19 cellular contexts compared by ENCODE assay signal in genomic region chr13:28609936-28610335, GRCh38. TPM values are rescaled to one million over a fixed set of nuclear protein-coding genes. Genes with fewer than 3 reads are reported as not detected.
DNase-seq lines count a peak whose midpoint lies in the region; ATAC-seq and TF ChIP-seq lines count a peak whose summit lies in the region.
"Had no signal": no experiment of that assay in that cellular context is flagged by ENCODE, and none has a peak within 500 bp of the region (broad histone marks: within the 10 kb centered on the region; RNA-seq: fewer than 3 reads in every experiment).

No MANE protein-coding gene starts in this region.

- H3K4me1 Mint-ChIP-seq in activated T-cell treated with anti-CD3 and anti-CD28 coated beads, Interleukin-2, amount 50 U/mL, for 24 hours (ENCODE audit: low read depth) = peaks cover 36% of the 10 kb centered on the region
- H3K4me1 Mint-ChIP-seq: WTC11 had no signal

- CTCF ChIA-PET in SK-N-SH (lab: Yijun Ruan, JAX) = no interaction called here

- peak overlapping the region; percentile 41 for H3K27ac Mint-ChIP-seq in activated T-cell treated with anti-CD3 and anti-CD28 coated beads, Interleukin-2, amount 50 U/mL, for 24 hours
- H3K27ac Mint-ChIP-seq: activated naive CD8-positive, alpha-beta T cell; WTC11 had no signal

- H3K9me3 ChIP-seq in SK-N-SH (no peaks in the 10 kb centered on the region), fibroblast of lung (ENCODE audit: control insufficient read depth, insufficient read depth, low read depth, low read length) (no peaks in the 10 kb centered on the region)

- ATAC-seq in GM18502 (IDR thresholded peaks at IDR 0.05; ENCODE audit: poor library complexity, unreplicated experiment) (no peak), HG02763 (IDR thresholded peaks at IDR 0.05; ENCODE audit: unreplicated experiment) (no peak)
- ATAC-seq: natural killer cell, WTC11 had no signal

- H3K9ac ChIP-seq in SK-N-SH (no peak overlapping the region), fibroblast of lung (ENCODE audit: insufficient read depth, low read length) (no peak overlapping the region)

- no peaks in the 10 kb centered on the region for H3K9me2 ChIP-seq in SK-N-SH

- no peaks in the 10 kb centered on the region for H3K79me2 ChIP-seq in SK-N-SH (ENCODE audit: insufficient read depth)
- no peaks in the 10 kb centered on the region for H3K79me2 ChIP-seq in fibroblast of lung (ENCODE audit: control insufficient read depth, insufficient read depth, low read length)

- H3K4me2 ChIP-seq in SK-N-SH = no peak overlapping the region
- H3K4me2 ChIP-seq in fibroblast of lung (ENCODE audit: extremely low read depth, insufficient read depth, low read length) = no peak overlapping the region
- H3K4me2 ChIP-seq: PC-9 had no signal

- no peak for TF ChIP-seq EP300 in SK-N-SH (IDR thresholded peaks at IDR 0.05; ENCODE audit: borderline replicate concordance in 1 of 2, low read depth in 1 of 2, low read length in 1 of 2)

- POLR2A ChIA-PET in SK-N-SH (lab: Yijun Ruan, JAX) = no interaction called here

- no peaks in the 10 kb centered on the region for H3K27me3 Mint-ChIP-seq in activated T-cell treated with anti-CD3 and anti-CD28 coated beads, Interleukin-2, amount 50 U/mL, for 24 hours
- H3K27me3 Mint-ChIP-seq: activated naive CD8-positive, alpha-beta T cell had no signal

- no peaks in the 10 kb centered on the region for H3K36me3 Mint-ChIP-seq in activated T-cell treated with anti-CD3 and anti-CD28 coated beads, Interleukin-2, amount 50 U/mL, for 24 hours (ENCODE audit: low read depth)
- H3K36me3 Mint-ChIP-seq: activated naive CD8-positive, alpha-beta T cell; natural killer cell; WTC11 had no signal

- H3K4me1 ChIP-seq in SK-N-SH (ENCODE audit: control insufficient read depth in 1 of 2, insufficient read depth in 2 of 2, low read depth in 1 of 2, low read length in 1 of 2) (peaks cover 0 to 5% of the 10 kb centered on the region in 2 experiments; a peak in 1 of 4 replicates), fibroblast of lung (ENCODE audit: control insufficient read depth, extremely low read depth, insufficient read depth, low read length) (no peaks in the 10 kb centered on the region)

- H3K27me3 ChIP-seq in SK-N-SH (ENCODE audit: insufficient read depth) (no peaks in the 10 kb centered on the region), fibroblast of lung (ENCODE audit: control insufficient read depth, insufficient read depth, low read length) (no peaks in the 10 kb centered on the region)

- no peaks in the 10 kb centered on the region for H3K9me3 Mint-ChIP-seq in activated T-cell treated with anti-CD3 and anti-CD28 coated beads, Interleukin-2, amount 50 U/mL, for 24 hours
- H3K9me3 Mint-ChIP-seq: natural killer cell, WTC11 had no signal

- no peak overlapping the region for H3K4me3 Mint-ChIP-seq in activated T-cell treated with anti-CD3 and anti-CD28 coated beads, Interleukin-2, amount 50 U/mL, for 24 hours
- H3K4me3 Mint-ChIP-seq: activated naive CD8-positive, alpha-beta T cell; natural killer cell; WTC11 had no signal

- no peak overlapping the region for H3K27ac ChIP-seq in SK-N-SH (ENCODE audit: low read depth in 2 of 2, low read length in 1 of 2)
- H3K27ac ChIP-seq in fibroblast of lung (ENCODE audit: insufficient read depth, low read length) = no peak overlapping the region
- H3K27ac ChIP-seq: PC-9 had no signal

- H2AFZ ChIP-seq in SK-N-SH (ENCODE audit: low read depth) (peak overlapping the region; percentile 32; the same call in 1 of the 2 replicates), fibroblast of lung (ENCODE audit: low read length) (no peak overlapping the region)
- H2AFZ ChIP-seq: PC-9 had no signal

- H3K36me3 ChIP-seq in SK-N-SH (replicated peaks in 1 of 2; ENCODE audit: control insufficient read depth in 1 of 2, insufficient read depth in 2 of 2, low read length in 1 of 2) = no peaks in the 10 kb centered on the region
- H3K36me3 ChIP-seq in fibroblast of lung (ENCODE audit: control insufficient read depth, insufficient read depth, low read length) = no peaks in the 10 kb centered on the region

- no peaks in the 10 kb centered on the region for H3F3A ChIP-seq in SK-N-SH (replicated peaks; ENCODE audit: insufficient read depth)

- DNase-seq in activated T-cell treated with anti-CD3 and anti-CD28 coated beads, Interleukin-2, amount 50 U/mL, for 24 hours = no peak
- DNase-seq in activated T-cell treated with anti-CD3 and anti-CD28 coated beads, Interleukin-2, amount 50 U/mL, for 48 hours = no peak
- no peak for DNase-seq in SK-N-SH
- DNase-seq in fibroblast of lung (ENCODE audit: low read depth in 2 of 2) = peak; percentile 42 to 48
- DNase-seq in effector CD4-positive, alpha-beta T cell = no peak
- no peak for DNase-seq in NCI-H1092 treated with DMSO at 0.1 percent for 48 hours (lab: John Stamatoyannopoulos, UW)
- DNase-seq: cerebellar nuclear complex; Karpas-422; natural killer cell; NCI-H187 treated with DMSO at 0.1 percent for 48 hours; NCI-H526 treated with DMSO at 0.1 percent for 48 hours; PC-9; stimulated activated CD4-positive, alpha-beta T cell treated with anti-CD3 and anti-CD28 coated beads, Interleukin-2, amount 100 ng/mL, for 24 hours; stimulated activated CD8-positive, alpha-beta memory T cell treated with anti-CD3 and anti-CD28 coated beads, Interleukin-4, amount 100 ng/mL, for 48 hours; trophoblast cell had no signal

- H3K4me3 ChIP-seq in SK-N-SH (ENCODE audit: low read depth in 2 of 2, low read length in 1 of 2) (no peak overlapping the region), fibroblast of lung (replicated peaks in 1 of 4; ENCODE audit: control extremely low read depth in 1 of 4, insufficient read depth in 1 of 4, low read depth in 3 of 4, low read length in 4 of 4) (no peak overlapping the region)
- H3K4me3 ChIP-seq: PC-9 had no signal

- 10% methylated on average over 1 of the region's 1 CpG for WGBS in SK-N-SH (ENCODE audit: low lambda C conversion rate)

- no peak for TF ChIP-seq CTCF in SK-N-SH (IDR thresholded peaks at IDR 0.05)
- TF ChIP-seq CTCF in fibroblast of lung (conservative IDR thresholded peaks at IDR 0.05 in 1 of 2, IDR thresholded peaks at IDR 0.05 in 1 of 2; ENCODE audit: low read depth in 1 of 2, low read length in 2 of 2) = no peak

- no peak for TF ChIP-seq RAD21 in SK-N-SH (IDR thresholded peaks at IDR 0.05; ENCODE audit: low read length)

- H4K20me1 ChIP-seq in SK-N-SH (ENCODE audit: insufficient read depth) (no peaks in the 10 kb centered on the region), fibroblast of lung (ENCODE audit: control insufficient read depth, extremely low read depth, insufficient read depth, low read length) (no peaks in the 10 kb centered on the region)

TF ChIP-seq in SK-N-SH, 30 proteins besides CTCF, POLR2A, EP300 and RAD21:
- TF ChIP-seq GATA2 (CRISPR knock-in tag; IDR thresholded peaks at IDR 0.05) (no peak), TAF1 (IDR thresholded peaks at IDR 0.05; ENCODE audit: borderline replicate concordance, low read depth, low read length) (no peak), TEAD4 (IDR thresholded peaks at IDR 0.05; ENCODE audit: borderline replicate concordance, insufficient read depth) (0 out of 2 replicates have a peak, but pooled peaks have one; percentile 21), FOSL2 (IDR thresholded peaks at IDR 0.05; ENCODE audit: borderline replicate concordance, low read depth) (peak; percentile 20; the same call in 1 of the 2 replicates), JUND (IDR thresholded peaks at IDR 0.05) (peak; percentile 63), MAX (IDR thresholded peaks at IDR 0.05; ENCODE audit: low read depth) (no peak), POLR2AphosphoS5 (IDR thresholded peaks at IDR 0.05; ENCODE audit: low read depth, low read length) (no peak)
- TF ChIP-seq, protein P1, sequence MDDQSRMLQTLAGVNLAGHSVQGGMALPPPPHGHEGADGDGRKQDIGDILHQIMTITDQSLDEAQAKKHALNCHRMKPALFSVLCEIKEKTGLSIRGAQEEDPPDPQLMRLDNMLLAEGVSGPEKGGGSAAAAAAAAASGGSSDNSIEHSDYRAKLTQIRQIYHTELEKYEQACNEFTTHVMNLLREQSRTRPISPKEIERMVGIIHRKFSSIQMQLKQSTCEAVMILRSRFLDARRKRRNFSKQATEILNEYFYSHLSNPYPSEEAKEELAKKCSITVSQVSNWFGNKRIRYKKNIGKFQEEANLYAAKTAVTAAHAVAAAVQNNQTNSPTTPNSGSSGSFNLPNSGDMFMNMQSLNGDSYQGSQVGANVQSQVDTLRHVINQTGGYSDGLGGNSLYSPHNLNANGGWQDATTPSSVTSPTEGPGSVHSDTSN (IDR thresholded peaks at IDR 0.05) = peak; percentile 28; the same call in 1 of the 2 replicates

RNA-seq across cellular contexts. Expression of gene POMP, which starts 49.0 kb away (rescaled TPM):
- polyA plus RNA-seq in SK-N-SH (2012; rRNA removed) = 37.1 and 39.8 TPM in 2 replicates
- polyA plus RNA-seq in SK-N-SH (2012; cell fraction: cytosol; rRNA removed) = 64.5 and 103 TPM in 2 replicates
- 10.1 and 16.0 TPM in 2 replicates for polyA plus RNA-seq in SK-N-SH (2012; cell fraction: nucleus; rRNA removed)
- total RNA-seq in fibroblast of lung = 67.7 and 73.4 TPM in 2 replicates
- 140 and 149 TPM in 2 replicates for polyA plus RNA-seq in fibroblast of lung
- polyA plus RNA-seq in fibroblast of lung (2012) = 197 and 204 TPM in 2 replicates
- polyA minus RNA-seq in fibroblast of lung (ENCODE audit: low replicate concordance) = 0.55 and 3.0 TPM in 2 replicates

Comparison
In these comparisons a context has a peak if more than half of its experiments do, and no peak if none do; other contexts are left out.
1. DNase-seq: peak in fibroblast of lung (2 of 2); none in activated T-cell treated with anti-CD3 and anti-CD28 coated beads, Interleukin-2, amount 50 U/mL, for 24 hours (single experiment), activated T-cell treated with anti-CD3 and anti-CD28 coated beads, Interleukin-2, amount 50 U/mL, for 48 hours (0 of 2), SK-N-SH (single experiment), effector CD4-positive, alpha-beta T cell (single experiment) and NCI-H1092 treated with DMSO at 0.1 percent for 48 hours (single experiment).